27 cellular contexts compared by ENCODE assay signal in genomic region chr12:89690925-89691324, GRCh38. TPM values are rescaled to one million over a fixed set of nuclear protein-coding genes. Genes with fewer than 3 reads are reported as not detected.
DNase-seq lines count a peak whose midpoint lies in the region; ATAC-seq, FAIRE-seq and TF ChIP-seq lines count a peak whose summit lies in the region.
"Had no signal": no experiment of that assay in that cellular context is flagged by ENCODE, and none has a peak within 500 bp of the region (broad histone marks: within the 10 kb centered on the region; RNA-seq: fewer than 3 reads in every experiment).

No MANE protein-coding gene starts in this region.

- ATAC-seq in A549: 0 out of 6 replicates have a peak, but pooled peaks of 1 of the 2 experiments have one; percentile 15
- ATAC-seq in memory B cell (ENCODE audit: low read depth): no peak
- ATAC-seq: activated T-helper 17 cell treated with anti-CD3 and anti-CD28 coated beads, Interleukin-2, amount 50 U/mL, for 72 hours; foreskin keratinocyte; natural killer cell treated with Interleukin-12 subunit alpha and Interleukin-12 subunit beta and Interleukin-15 and Interleukin-18, amount 100 ng/mL, for 72 hours; right cardiac atrium had no signal

- no peak overlapping the region for H3K4me3 ChIP-seq in A549
- H3K4me3 ChIP-seq: dorsolateral prefrontal cortex, hepatocyte, testis, vagina had no signal

- H3K27ac ChIP-seq in A549: no peak overlapping the region
- H3K27ac ChIP-seq: epithelial cell of prostate, foreskin keratinocyte, hepatocyte, parathyroid adenoma, testis, vagina had no signal

- H3K9me3 Mint-ChIP-seq in memory B cell (peaks cover 1% of the 10 kb centered on the region), type B pancreatic cell (peaks cover 5% of the 10 kb centered on the region)
- H3K9me3 Mint-ChIP-seq: activated CD4-positive, alpha-beta memory T cell treated with anti-CD3 and anti-CD28 coated beads for 36 hours; activated T-helper 17 cell treated with anti-CD3 and anti-CD28 coated beads, Interleukin-2, amount 50 U/mL, for 72 hours; natural killer cell treated with Interleukin-12 subunit alpha and Interleukin-12 subunit beta and Interleukin-15 and Interleukin-18, amount 100 ng/mL, for 72 hours had no signal

- 59% methylated on average over 1 of the region's 1 CpG for WGBS in A549 (ENCODE audit: missing lambda C conversion rate)

- peaks cover 62% of the 10 kb centered on the region for H3K4me1 ChIP-seq in A549

- H3K9me3 ChIP-seq in A549: no peaks in the 10 kb centered on the region
- H3K9me3 ChIP-seq: testis, vagina had no signal

- H3K4me1 Mint-ChIP-seq in memory B cell: peaks cover 46% of the 10 kb centered on the region
- H3K4me1 Mint-ChIP-seq in type B pancreatic cell (ENCODE audit: unreplicated experiment): peaks cover 31% of the 10 kb centered on the region

- no peak for FAIRE-seq in A549 (lab: Jason Lieb, UNC)

- DNase-seq in A549 (ENCODE audit: low read depth in 1 of 2, low spot score in 1 of 2): no peak
- DNase-seq in ELR (ENCODE audit: low read depth): peak; percentile 23
- DNase-seq in NCI-H82 treated with DMSO at 0.1 percent for 48 hours (lab: John Stamatoyannopoulos, UW; ENCODE audit: unreplicated experiment): peak; percentile 21
- DNase-seq in memory B cell (ENCODE audit: low spot score in 2 of 2): no peak
- DNase-seq in NCI-H146 (lab: John Stamatoyannopoulos, UW): no peak
- no peak for DNase-seq in type B pancreatic cell (ENCODE audit: extremely low spot score, unreplicated experiment)
- no peak for DNase-seq in NCI-H2227 (lab: John Stamatoyannopoulos, UW; ENCODE audit: unreplicated experiment)
- DNase-seq in SW480 (ENCODE audit: low spot score): no peak
- DNase-seq: activated CD4-positive, alpha-beta memory T cell treated with anti-CD3 and anti-CD28 coated beads for 36 hours; activated CD8-positive, alpha-beta memory T cell treated with anti-CD3 and anti-CD28 coated beads, Interleukin-2, amount 50 U/mL, for 48 hours; dorsolateral prefrontal cortex; GOT3; Kasumi-1; NCI-H187; NCI-H345; right cardiac atrium; SHP77; stimulated activated naive CD4-positive, alpha-beta T cell treated with Interleukin-2 at 50 U/mL for 16 hours; testis had no signal

- CTCF ChIA-PET in A549 (lab: Yijun Ruan, JAX): no interaction called here

- no peak for TF ChIP-seq RAD21 in A549 (conservative IDR thresholded peaks at IDR 0.05 in 1 of 2, IDR thresholded peaks at IDR 0.05 in 1 of 2)

- no peak for TF ChIP-seq EP300 in A549 (IDR thresholded peaks at IDR 0.05)

- TF ChIP-seq CTCF in A549 (IDR thresholded peaks at IDR 0.05) (no peak), type B pancreatic cell (conservative IDR thresholded peaks at IDR 0.05) (no peak)

- H3K4me2 ChIP-seq in A549: no peak overlapping the region
- H3K4me2 ChIP-seq: hepatocyte had no signal

- POLR2A ChIA-PET in A549 (lab: Yijun Ruan, JAX): no interaction called here

- H3K27me3 Mint-ChIP-seq in memory B cell: no peaks in the 10 kb centered on the region
- no peaks in the 10 kb centered on the region for H3K27me3 Mint-ChIP-seq in type B pancreatic cell
- H3K27me3 Mint-ChIP-seq: activated CD4-positive, alpha-beta memory T cell treated with anti-CD3 and anti-CD28 coated beads for 36 hours; activated naive CD4-positive, alpha-beta T cell treated with anti-CD3 and anti-CD28 coated beads, Interleukin-2, amount 50 U/mL, for 24 hours; activated T-helper 17 cell treated with anti-CD3 and anti-CD28 coated beads, Interleukin-2, amount 50 U/mL, for 72 hours; natural killer cell treated with Interleukin-12 subunit alpha and Interleukin-12 subunit beta and Interleukin-15 and Interleukin-18, amount 100 ng/mL, for 72 hours had no signal

- H3K27ac Mint-ChIP-seq in memory B cell (peak overlapping the region; percentile 57), type B pancreatic cell (no peak overlapping the region)
- H3K27ac Mint-ChIP-seq: activated CD4-positive, alpha-beta memory T cell treated with anti-CD3 and anti-CD28 coated beads for 36 hours; activated naive CD4-positive, alpha-beta T cell treated with anti-CD3 and anti-CD28 coated beads, Interleukin-2, amount 50 U/mL, for 24 hours; activated T-helper 17 cell treated with anti-CD3 and anti-CD28 coated beads, Interleukin-2, amount 50 U/mL, for 72 hours had no signal

- H3K36me3 Mint-ChIP-seq in memory B cell (peaks cover 3% of the 10 kb centered on the region), type B pancreatic cell (peaks cover 4% of the 10 kb centered on the region)
- H3K36me3 Mint-ChIP-seq: activated CD4-positive, alpha-beta memory T cell treated with anti-CD3 and anti-CD28 coated beads for 36 hours; natural killer cell treated with Interleukin-12 subunit alpha and Interleukin-12 subunit beta and Interleukin-15 and Interleukin-18, amount 100 ng/mL, for 72 hours had no signal

- no peak for TF ChIP-seq POLR2A in A549 (IDR thresholded peaks at IDR 0.05; ENCODE audit: low read length)

- no peak overlapping the region for H3K4me3 Mint-ChIP-seq in memory B cell
- no peak overlapping the region for H3K4me3 Mint-ChIP-seq in type B pancreatic cell
- H3K4me3 Mint-ChIP-seq: activated CD4-positive, alpha-beta memory T cell treated with anti-CD3 and anti-CD28 coated beads for 36 hours; activated naive CD4-positive, alpha-beta T cell treated with anti-CD3 and anti-CD28 coated beads, Interleukin-2, amount 50 U/mL, for 24 hours; activated T-helper 17 cell treated with anti-CD3 and anti-CD28 coated beads, Interleukin-2, amount 50 U/mL, for 72 hours; natural killer cell treated with Interleukin-12 subunit alpha and Interleukin-12 subunit beta and Interleukin-15 and Interleukin-18, amount 100 ng/mL, for 72 hours had no signal

TF ChIP-seq in A549, 52 proteins besides CTCF, POLR2A, EP300 and RAD21:
- TF ChIP-seq JUN (IDR thresholded peaks at IDR 0.05): no peak
- TF ChIP-seq ELK1 (IDR thresholded peaks at IDR 0.05; ENCODE audit: low read depth, low read length): no peak
- TF ChIP-seq HOXB5 (CRISPR knock-in tag; IDR thresholded peaks at IDR 0.05): no peak
- no peak for TF ChIP-seq NFE2L2 (conservative IDR thresholded peaks at IDR 0.05; ENCODE audit: low read length)
- TF ChIP-seq CEBPB (IDR thresholded peaks at IDR 0.05): no peak
- 0 out of 2 replicates have a peak, but pooled peaks have one; percentile 10 for TF ChIP-seq HOXA7 (CRISPR knock-in tag; IDR thresholded peaks at IDR 0.05)

RNA-seq across cellular contexts. Expression of gene ATP2B1, which starts 17.7 kb away (rescaled TPM):
- polyA plus RNA-seq in A549 (2011; rRNA removed) (132 and 142 TPM in 2 replicates), A549 (2017; fragmentation: RNase III; extraction: RNeasy Plus Mini Kit Qiagen cat#74134 plus additional on column Dnase treatment) (52.7 to 56.2 TPM (median 56.0 TPM) in 3 replicates)
- polyA plus RNA-seq in A549 (2012; cell fraction: cytosol; rRNA removed): 10.9 and 11.0 TPM in 2 replicates
- polyA plus RNA-seq in A549 (2012; cell fraction: nucleus; rRNA removed): 8.7 and 14.5 TPM in 2 replicates
- 66.7 and 74.1 TPM in 2 replicates for polyA minus RNA-seq in A549 (2011; rRNA and poly(A)+ RNA removed)
- total RNA-seq in type B pancreatic cell (ENCODE audit: low replicate concordance): 77.1 and 95.2 TPM in 2 replicates

Comparison
In these comparisons a context has a peak if more than half of its experiments do, and no peak if none do; other contexts are left out.
1. DNase-seq: peak in ELR (single experiment) and NCI-H82 treated with DMSO at 0.1 percent for 48 hours (single experiment); none in A549 (0 of 2), memory B cell (0 of 2), NCI-H146 (single experiment), type B pancreatic cell (single experiment), NCI-H2227 (single experiment) and SW480 (single experiment).